ENCODE assay signal across 22 cellular contexts in genomic region chr3:138725116-138725515, GRCh38.
A peak's percentile ranks its signal among the peaks of the same experiment; 100 is the strongest.
DNase-seq lines count a peak whose midpoint lies in the region; ATAC-seq, FAIRE-seq and TF ChIP-seq lines count a peak whose summit lies in the region.
"Had no signal": no experiment of that assay in that cellular context is flagged by ENCODE, and none has a peak within 500 bp of the region (broad histone marks: within the 10 kb centered on the region; RNA-seq: fewer than 3 reads in every experiment).

No MANE protein-coding gene starts in this region.

- 67% methylated on average over 2 of the region's 2 CpGs for WGBS in mammary epithelial cell (ENCODE audit: low coverage, missing lambda C conversion rate)

- H3K79me2 ChIP-seq in mammary epithelial cell (ENCODE audit: insufficient read depth, low read length) (no peaks in the 10 kb centered on the region), keratinocyte (ENCODE audit: control insufficient read depth, insufficient read depth, low read length) (no peaks in the 10 kb centered on the region)

- BruUV-seq in mammary epithelial cell (replicated peaks; lab: Mats Ljungman, UMichigan): no TSS peak
- BruUV-seq in MCF 10A (replicated peaks; lab: Mats Ljungman, UMichigan): no TSS peak

- H3K9me1 ChIP-seq in keratinocyte (ENCODE audit: control insufficient read depth, extremely low read depth, insufficient read depth, low read length): no peaks in the 10 kb centered on the region

- H3K27me3 Mint-ChIP-seq in MCF 10A (ENCODE audit: insufficient read depth, unreplicated experiment) (no peaks in the 10 kb centered on the region), natural killer cell (ENCODE audit: low read depth in 2 of 2) (no peaks in the 10 kb centered on the region)
- H3K27me3 Mint-ChIP-seq: CD4-positive, alpha-beta T cell; IgD-negative memory B cell had no signal

- H3K27me3 ChIP-seq in mammary epithelial cell (ENCODE audit: insufficient read depth, low read length) (no peaks in the 10 kb centered on the region), bronchial epithelial cell (ENCODE audit: control insufficient read depth, insufficient read depth, low read length) (no peaks in the 10 kb centered on the region), keratinocyte (ENCODE audit: control insufficient read depth, extremely low read depth, insufficient read depth, low read length) (no peaks in the 10 kb centered on the region)

- FAIRE-seq in bronchial epithelial cell (lab: Jason Lieb, UNC): no peak
- FAIRE-seq in keratinocyte (lab: Jason Lieb, UNC): peak; percentile 64
- FAIRE-seq: A549, D721Med, H1 had no signal

- TF ChIP-seq CTCF in mammary epithelial cell (conservative IDR thresholded peaks at IDR 0.05 in 1 of 2, IDR thresholded peaks at IDR 0.05 in 1 of 2; ENCODE audit: extremely low read depth in 1 of 2, insufficient read depth in 1 of 2, low read depth in 1 of 2, low read length in 2 of 2): no peak
- TF ChIP-seq CTCF in MCF 10A (IDR thresholded peaks at IDR 0.05; ENCODE audit: unreplicated experiment): no peak
- no peak for TF ChIP-seq CTCF in bronchial epithelial cell (IDR thresholded peaks at IDR 0.05; ENCODE audit: insufficient read depth, low read length, severe bottlenecking)
- no peak for TF ChIP-seq CTCF in keratinocyte (optimal IDR thresholded peaks at IDR 0.05 in 1 of 3, IDR thresholded peaks at IDR 0.05 in 1 of 3, conservative IDR thresholded peaks at IDR 0.05 in 1 of 3; ENCODE audit: extremely low read depth in 1 of 3, insufficient read depth in 2 of 3, low read length in 3 of 3)
- no peak for TF ChIP-seq CTCF in natural killer cell (IDR thresholded peaks at IDR 0.05)

- intact Hi-C loops in mammary epithelial cell (cut with micrococcal nuclease) (no loop called here), MCF 10A (cut with micrococcal nuclease) (no loop called here), left cardiac atrium (cut with DNase I) (no loop called here), natural killer cell (cut with micrococcal nuclease) (no loop called here)

- H3K4me3 Mint-ChIP-seq in MCF 10A (ENCODE audit: unreplicated experiment) (no peak overlapping the region), natural killer cell (no peak overlapping the region)
- H3K4me3 Mint-ChIP-seq: CD4-positive, alpha-beta T cell; H9; IgD-negative memory B cell had no signal

- H3K4me1 Mint-ChIP-seq in MCF 10A (ENCODE audit: insufficient read depth, unreplicated experiment) (no peaks in the 10 kb centered on the region), natural killer cell (peaks cover 6 to 9% of the 10 kb centered on the region in 2 donors)

- POLR2A ChIA-PET in MCF 10A (lab: Yijun Ruan, JAX): no interaction called here

- H4K20me1 ChIP-seq in mammary epithelial cell (ENCODE audit: insufficient read depth, low read length) (no peaks in the 10 kb centered on the region), keratinocyte (ENCODE audit: control insufficient read depth, extremely low read depth, insufficient read depth, low read length) (no peaks in the 10 kb centered on the region)

- H3K9me3 Mint-ChIP-seq in MCF 10A (ENCODE audit: unreplicated experiment) (no peaks in the 10 kb centered on the region), natural killer cell (no peaks in the 10 kb centered on the region)
- H3K9me3 Mint-ChIP-seq: CD4-positive, alpha-beta T cell; H9; IgD-negative memory B cell had no signal

- H2AFZ ChIP-seq in mammary epithelial cell (ENCODE audit: low read depth, low read length): no peak overlapping the region
- H2AFZ ChIP-seq in keratinocyte (ENCODE audit: control insufficient read depth, low read length): no peak overlapping the region

- H3K36me3 Mint-ChIP-seq in MCF 10A (ENCODE audit: insufficient read depth, unreplicated experiment) (peaks cover 8% of the 10 kb centered on the region), natural killer cell (peaks cover 9% of the 10 kb centered on the region)

- H3K27ac ChIP-seq in mammary epithelial cell (ENCODE audit: insufficient read depth, low read depth, low read length) (no peak overlapping the region), keratinocyte (ENCODE audit: control insufficient read depth, insufficient read depth, low read length) (no peak overlapping the region)
- H3K27ac ChIP-seq: 22Rv1, A549, C4-2B, HL-60 had no signal

- H3K4me2 ChIP-seq in mammary epithelial cell (ENCODE audit: insufficient read depth, low read depth, low read length): peak overlapping the region; percentile 9
- peak overlapping the region; percentile 32 for H3K4me2 ChIP-seq in keratinocyte (ENCODE audit: control insufficient read depth, extremely low read depth, insufficient read depth, low read depth, low read length)
- H3K4me2 ChIP-seq: A549 had no signal

- H3K9me3 ChIP-seq in mammary epithelial cell (replicated peaks; ENCODE audit: insufficient read depth, low read length): no peaks in the 10 kb centered on the region
- H3K9me3 ChIP-seq in keratinocyte (ENCODE audit: control insufficient read depth, low read depth, low read length): no peaks in the 10 kb centered on the region
- H3K9me3 ChIP-seq: A549, Caco-2 had no signal

- H3K4me1 ChIP-seq in mammary epithelial cell (ENCODE audit: insufficient read depth, low read length) (peaks cover 7% of the 10 kb centered on the region), keratinocyte (ENCODE audit: control insufficient read depth, extremely low read depth, insufficient read depth, low read length) (peaks cover 27% of the 10 kb centered on the region)
- H3K4me1 ChIP-seq: A549, Caco-2 had no signal

- ATAC-seq in esophagus mucosa (peak; percentile 50), GM19467 (IDR thresholded peaks at IDR 0.05; ENCODE audit: unreplicated experiment) (no peak), left cardiac atrium (no peak), natural killer cell (no peak)
- ATAC-seq: A549 had no signal

- CTCF ChIA-PET in mammary epithelial cell (lab: Charles Lee; ENCODE audit: low non-redundant PET): no interaction called here
- CTCF ChIA-PET in MCF 10A (lab: Yijun Ruan, JAX): no interaction called here

- in situ Hi-C loops in mammary epithelial cell (cut with MboI; ENCODE audit: low sequenced_read_pairs in 2 of 2): no loop called here

- no peak overlapping the region for H3K4me3 ChIP-seq in mammary epithelial cell (replicated peaks in 1 of 3; ENCODE audit: insufficient read depth in 1 of 3, low read depth in 2 of 3, low read length in 3 of 3)
- H3K4me3 ChIP-seq in bronchial epithelial cell (ENCODE audit: low read depth, low read length): no peak overlapping the region
- H3K4me3 ChIP-seq in keratinocyte (ENCODE audit: control insufficient read depth in 2 of 3, extremely low read depth in 1 of 3, insufficient read depth in 2 of 3, low read depth in 1 of 3, low read length in 3 of 3): no peak overlapping the region
- H3K4me3 ChIP-seq: A549 had no signal

- DNase-seq in mammary epithelial cell: peak; percentile 28
- no peak for DNase-seq in MCF 10A (ENCODE audit: unreplicated experiment)
- peak; percentile 75 for DNase-seq in bronchial epithelial cell (ENCODE audit: low read depth)
- no peak for DNase-seq in keratinocyte (ENCODE audit: low read depth, low spot score)
- DNase-seq in left cardiac atrium: no peak
- DNase-seq in natural killer cell: no peak
- DNase-seq: AML-193; Caco-2; CD4-positive, alpha-beta T cell; DMS153; DMS79; GF-D8; H9 had no signal

- dilution Hi-C loops in mammary epithelial cell (cut with HindIII; ENCODE audit: low sequenced_read_pairs) (no loop called here), keratinocyte (cut with MboI; ENCODE audit: extremely low pct_ligation_motif_present, low sequenced_read_pairs) (no loop called here)

- no peak overlapping the region for H3K27ac Mint-ChIP-seq in MCF 10A (ENCODE audit: low read depth, unreplicated experiment)
- H3K27ac Mint-ChIP-seq in natural killer cell: no peak overlapping the region
- H3K27ac Mint-ChIP-seq: CD4-positive, alpha-beta T cell; H9; IgD-negative memory B cell had no signal

- H3K36me3 ChIP-seq in mammary epithelial cell (ENCODE audit: insufficient read depth, low read length) (no peaks in the 10 kb centered on the region), bronchial epithelial cell (ENCODE audit: control insufficient read depth, insufficient read depth, low read length) (no peaks in the 10 kb centered on the region), keratinocyte (ENCODE audit: control insufficient read depth in 2 of 2, extremely low read depth in 1 of 2, insufficient read depth in 2 of 2, low read length in 2 of 2) (no peaks in the 10 kb centered on the region)

- H3K9ac ChIP-seq in mammary epithelial cell (ENCODE audit: insufficient read depth, low read length) (no peak overlapping the region), keratinocyte (ENCODE audit: control insufficient read depth, extremely low read depth, insufficient read depth, low read length) (no peak overlapping the region)

Comparison
In these comparisons a context has a peak if more than half of its experiments do, and no peak if none do; other contexts are left out.
1. DNase-seq: peak in mammary epithelial cell (single experiment) and bronchial epithelial cell (single experiment); none in MCF 10A (single experiment), keratinocyte (single experiment), left cardiac atrium (single experiment) and natural killer cell (single experiment).